ENCODE assay signal across 6 cellular contexts in the genomic region with DNA sequence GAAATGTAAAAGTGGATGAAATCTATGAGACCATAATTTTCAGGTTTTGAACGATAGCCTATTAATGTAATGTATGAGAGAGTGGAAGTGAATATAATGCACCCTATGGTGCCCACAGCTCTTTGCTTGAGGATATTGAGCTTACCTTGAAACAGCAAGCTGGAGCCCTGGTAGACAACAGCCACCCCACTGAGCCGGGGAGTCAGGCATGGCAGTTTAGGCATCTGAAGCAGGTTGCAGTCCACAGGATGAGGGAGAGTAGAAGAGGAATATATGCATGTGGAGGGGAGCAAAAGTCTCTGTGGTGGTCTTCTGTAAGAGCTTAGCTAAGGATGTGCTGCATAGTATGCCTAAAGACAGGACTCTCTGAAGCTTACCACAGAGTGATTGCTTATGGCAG.
"Had no signal": no experiment of that assay in that cellular context is flagged by ENCODE, and none has a peak within 500 bp of the region (broad histone marks: within the 10 kb centered on the region; RNA-seq: fewer than 3 reads in every experiment).

No MANE protein-coding gene starts in this region.

- H3K4me1 Mint-ChIP-seq: GM23338, H9, IgD-negative memory B cell had no signal

- ATAC-seq: GM23338, HepG2 had no signal

- H3K27ac Mint-ChIP-seq: GM23338, IgD-negative memory B cell had no signal

- H2AFZ ChIP-seq: GM23338 had no signal

- H3K36me3 Mint-ChIP-seq: IgD-negative memory B cell had no signal

- H3K27ac ChIP-seq: HL-60 had no signal

- H3K4me2 ChIP-seq: GM23338 had no signal

- H3K4me3 ChIP-seq: GM23338 had no signal

- H3K4me3 Mint-ChIP-seq: GM23338, H9, IgD-negative memory B cell had no signal

- DNase-seq: H9, HCEC 1CT had no signal

- H3K27me3 Mint-ChIP-seq: IgD-negative memory B cell had no signal
